27 cellular contexts compared by ENCODE assay signal in the genomic region with DNA sequence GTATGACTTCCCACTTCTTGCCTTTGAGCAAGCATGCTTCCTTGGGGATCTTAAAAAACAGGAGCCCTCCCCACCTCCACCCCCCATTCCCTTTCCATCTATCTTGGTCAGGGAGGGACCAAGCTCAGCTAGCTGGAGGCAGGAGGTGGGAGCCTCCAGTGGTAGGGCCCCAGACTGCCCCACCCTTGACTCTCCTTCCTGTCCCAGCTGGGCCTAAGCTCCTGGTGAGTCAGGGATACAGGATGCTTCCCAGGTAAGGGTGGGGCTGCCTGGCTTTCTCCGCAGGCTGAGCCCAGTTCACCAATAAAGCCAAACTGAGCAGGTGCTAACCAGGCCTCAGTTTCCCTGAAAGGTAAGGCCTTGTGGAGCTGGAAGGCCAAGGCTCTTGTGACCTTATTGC.
"Had no signal": no experiment of that assay in that cellular context is flagged by ENCODE, and none has a peak within 500 bp of the region (broad histone marks: within the 10 kb centered on the region; RNA-seq: fewer than 3 reads in every experiment).

No MANE protein-coding gene starts in this region.

- H2AFZ ChIP-seq: hepatocyte, parathyroid adenoma had no signal

- H3K4me2 ChIP-seq: hepatocyte had no signal

- H3K4me3 ChIP-seq: body of pancreas, hepatocyte, thyroid gland had no signal

- H3K9me3 Mint-ChIP-seq: activated naive CD4-positive, alpha-beta T cell treated with anti-CD3 and anti-CD28 coated beads, Interleukin-2, amount 10 ng/mL, durations not matched to agents 7 days and 5 days; activated naive CD8-positive, alpha-beta T cell treated with anti-CD3 and anti-CD28 coated beads, Interleukin-2, amount 50 U/mL, for 24 hours; immature natural killer cell; nephron; stimulated activated naive CD8-positive, alpha-beta T cell treated with anti-CD3 and anti-CD28 coated beads, Interleukin-15, Interleukin-2, amounts not matched to agents 100 ng/mL and 50 ng/mL, for 24 hours; T-helper 1 cell treated with Interleukin-12 subunit alpha and Interleukin-12 subunit beta and Interleukin-4 antibody, amounts not matched to agents 30 μg/mL and 1 μg/mL, for 36 hours; WTC11 had no signal

- H3K9ac ChIP-seq: parathyroid adenoma had no signal

- DNase-seq: activated CD4-positive, alpha-beta T cell treated with anti-CD3 and anti-CD28 coated beads for 36 hours; activated CD4-positive, alpha-beta T cell treated with anti-CD3 and anti-CD28 coated beads, Interleukin-2, amount 50 U/mL, for 48 hours; activated effector memory CD4-positive, alpha-beta T cell treated with Interleukin-2 at 50 U/mL for 16 hours; activated naive CD4-positive, alpha-beta T cell treated with anti-CD3 and anti-CD28 coated beads, Interleukin-2, amount 10 ng/mL, durations not matched to agents 7 days and 5 days; activated naive CD8-positive, alpha-beta T cell treated with anti-CD3 and anti-CD28 coated beads, Interleukin-2, amount 50 U/mL, for 24 hours; activated T-cell treated with anti-CD3 and anti-CD28 coated beads, Interleukin-2, amount 50 U/mL, for 48 hours; anterior cingulate cortex; body of pancreas; central memory CD4-positive, alpha-beta T cell; cortex of kidney; endodermal cell; foreskin melanocyte; glutamatergic neuron; immature natural killer cell; kidney glomerular epithelial cell; left ventricle myocardium superior; right cardiac atrium; stimulated activated CD4-positive, alpha-beta T cell treated with anti-CD3 and anti-CD28 coated beads, Interleukin-12 subunit alpha, Interleukin-12 subunit beta, amount 100 ng/mL, for 4 hours; substantia nigra; T1000; thyroid gland had no signal

- ATAC-seq: activated CD4-positive, alpha-beta T cell treated with anti-CD3 and anti-CD28 coated beads for 36 hours; activated naive CD8-positive, alpha-beta T cell treated with anti-CD3 and anti-CD28 coated beads, Interleukin-2, amount 50 U/mL, for 24 hours; body of pancreas; left ventricle myocardium superior; right cardiac atrium; WTC11 had no signal

- H3K4me3 Mint-ChIP-seq: activated CD4-positive, alpha-beta T cell treated with anti-CD3 and anti-CD28 coated beads for 36 hours; activated naive CD4-positive, alpha-beta T cell treated with anti-CD3 and anti-CD28 coated beads, Interleukin-2, amount 10 ng/mL, durations not matched to agents 7 days and 5 days; activated naive CD8-positive, alpha-beta T cell treated with anti-CD3 and anti-CD28 coated beads, Interleukin-2, amount 50 U/mL, for 24 hours; endodermal cell; immature natural killer cell; nephron; stimulated activated naive CD8-positive, alpha-beta T cell treated with anti-CD3 and anti-CD28 coated beads, Interleukin-15, Interleukin-2, amounts not matched to agents 100 ng/mL and 50 ng/mL, for 24 hours; T-helper 1 cell treated with Interleukin-12 subunit alpha and Interleukin-12 subunit beta and Interleukin-4 antibody, amounts not matched to agents 30 μg/mL and 1 μg/mL, for 36 hours; WTC11 had no signal

- H3K4me1 Mint-ChIP-seq: activated CD4-positive, alpha-beta T cell treated with anti-CD3 and anti-CD28 coated beads for 36 hours; activated naive CD4-positive, alpha-beta T cell treated with anti-CD3 and anti-CD28 coated beads, Interleukin-2, amount 10 ng/mL, durations not matched to agents 7 days and 5 days; activated naive CD8-positive, alpha-beta T cell treated with anti-CD3 and anti-CD28 coated beads, Interleukin-2, amount 50 U/mL, for 24 hours; immature natural killer cell had no signal

- H3K27ac ChIP-seq: body of pancreas, hepatocyte, parathyroid adenoma, thyroid gland had no signal

- H3K27ac Mint-ChIP-seq: activated CD4-positive, alpha-beta T cell treated with anti-CD3 and anti-CD28 coated beads for 36 hours; activated naive CD4-positive, alpha-beta T cell treated with anti-CD3 and anti-CD28 coated beads, Interleukin-2, amount 10 ng/mL, durations not matched to agents 7 days and 5 days; activated naive CD8-positive, alpha-beta T cell treated with anti-CD3 and anti-CD28 coated beads, Interleukin-2, amount 50 U/mL, for 24 hours; endodermal cell; immature natural killer cell; stimulated activated naive CD8-positive, alpha-beta T cell treated with anti-CD3 and anti-CD28 coated beads, Interleukin-15, Interleukin-2, amounts not matched to agents 100 ng/mL and 50 ng/mL, for 24 hours; T-helper 1 cell treated with Interleukin-12 subunit alpha and Interleukin-12 subunit beta and Interleukin-4 antibody, amounts not matched to agents 30 μg/mL and 1 μg/mL, for 36 hours; WTC11 had no signal

- H3K27me3 Mint-ChIP-seq: activated CD4-positive, alpha-beta T cell treated with anti-CD3 and anti-CD28 coated beads for 36 hours; activated naive CD4-positive, alpha-beta T cell treated with anti-CD3 and anti-CD28 coated beads, Interleukin-2, amount 10 ng/mL, durations not matched to agents 7 days and 5 days; activated naive CD8-positive, alpha-beta T cell treated with anti-CD3 and anti-CD28 coated beads, Interleukin-2, amount 50 U/mL, for 24 hours; stimulated activated naive CD8-positive, alpha-beta T cell treated with anti-CD3 and anti-CD28 coated beads, Interleukin-15, Interleukin-2, amounts not matched to agents 100 ng/mL and 50 ng/mL, for 24 hours had no signal

- H3K27me3 ChIP-seq: body of pancreas, hepatocyte, thyroid gland had no signal

- H3K9me3 ChIP-seq: body of pancreas, thyroid gland had no signal

- H3K79me2 ChIP-seq: hepatocyte had no signal

- H3K36me3 Mint-ChIP-seq: activated naive CD4-positive, alpha-beta T cell treated with anti-CD3 and anti-CD28 coated beads, Interleukin-2, amount 10 ng/mL, durations not matched to agents 7 days and 5 days; immature natural killer cell; WTC11 had no signal
